In genomic region chr22:46065733-46066454, GRCh38 we compare ENCODE assay signal across 13 cellular contexts.
DNase-seq lines count a peak whose midpoint lies in the region; FAIRE-seq and TF ChIP-seq lines count a peak whose summit lies in the region.
"Had no signal": no experiment of that assay in that cellular context is flagged by ENCODE, and none has a peak within 500 bp of the region (broad histone marks: within the 10 kb centered on the region; RNA-seq: fewer than 3 reads in every experiment).

No MANE protein-coding gene starts in this region.

- DNase-seq in ELR (ENCODE audit: low read depth) = peak; percentile 34
- DNase-seq in RCC 7860 (ENCODE audit: low spot score) = peak; percentile 7
- DNase-seq in fibroblast of peridontal ligament (ENCODE audit: extremely low read depth) = peak; percentile 70
- DNase-seq in activated gamma-delta T cell (lab: John Stamatoyannopoulos, UW) = no peak
- no peak for DNase-seq in activated CD4-positive, alpha-beta T cell treated with anti-CD3 and anti-CD28 coated beads for 48 hours
- no peak for DNase-seq in HTR-8/SVneo (ENCODE audit: insufficient read length, low spot score)
- DNase-seq in hepatocyte (ENCODE audit: low spot score) = no peak
- DNase-seq: activated T-cell treated with anti-CD3 and anti-CD28 coated beads, Interleukin-2, amount 50 U/mL, for 4 hours; DND-41; mesendoderm; T1000 had no signal

- no peaks in the 10 kb centered on the region for H3K9me3 ChIP-seq in skeletal muscle satellite cell (replicated peaks; ENCODE audit: low read length)
- H3K9me3 ChIP-seq in hepatocyte (ENCODE audit: low read depth) = no peaks in the 10 kb centered on the region

- H3K9me2 ChIP-seq in hepatocyte (replicated peaks; ENCODE audit: insufficient read depth) = no peaks in the 10 kb centered on the region

- no peaks in the 10 kb centered on the region for H4K20me1 ChIP-seq in hepatocyte (ENCODE audit: insufficient read depth, poor library complexity, severe bottlenecking)

- H3K4me1 ChIP-seq in skeletal muscle satellite cell (ENCODE audit: control insufficient read depth, insufficient read depth, low read length) (peaks cover 64% of the 10 kb centered on the region), hepatocyte (ENCODE audit: insufficient read depth) (peaks cover 3% of the 10 kb centered on the region)

- peaks cover 3% of the 10 kb centered on the region for H3K79me2 ChIP-seq in hepatocyte

- H3K27me3 ChIP-seq in skeletal muscle satellite cell (ENCODE audit: control insufficient read depth, insufficient read depth, low read length) (no peaks in the 10 kb centered on the region), hepatocyte (peaks cover 90% of the 10 kb centered on the region)

- FAIRE-seq in RCC 7860 (lab: Jason Lieb, UNC) = no peak
- FAIRE-seq in HTR-8/SVneo (lab: Jason Lieb, UNC) = no peak
- FAIRE-seq: urothelium cell line had no signal

- no peak for TF ChIP-seq CTCF in hepatocyte (IDR thresholded peaks at IDR 0.05; ENCODE audit: poor library complexity)

- H3K9ac ChIP-seq in skeletal muscle satellite cell (ENCODE audit: low read depth, low read length) = peak overlapping the region; percentile 95

- H3K36me3 ChIP-seq in skeletal muscle satellite cell (ENCODE audit: insufficient read depth, low read length) (no peaks in the 10 kb centered on the region), hepatocyte (replicated peaks; ENCODE audit: insufficient read depth, low read depth) (no peaks in the 10 kb centered on the region)

- peak overlapping the region; percentile 77 for H3K4me3 ChIP-seq in skeletal muscle satellite cell (ENCODE audit: low read length)
- H3K4me3 ChIP-seq in hepatocyte = no peak overlapping the region

- H2AFZ ChIP-seq in hepatocyte = no peak overlapping the region

- H3K27ac ChIP-seq in hepatocyte = no peak overlapping the region

- 95% methylated on average over 1 of the region's 1 CpG for WGBS in hepatocyte (ENCODE audit: low lambda C conversion rate, missing lambda C conversion rate)

- H3K4me2 ChIP-seq in skeletal muscle satellite cell (ENCODE audit: low read length) = peak overlapping the region; percentile 86
- H3K4me2 ChIP-seq in hepatocyte = no peak overlapping the region

Comparison
In these comparisons a context has a peak if more than half of its experiments do, and no peak if none do; other contexts are left out.
1. DNase-seq: peak in ELR (single experiment), RCC 7860 (single experiment) and fibroblast of peridontal ligament (single experiment); none in activated gamma-delta T cell (single experiment), activated CD4-positive, alpha-beta T cell treated with anti-CD3 and anti-CD28 coated beads for 48 hours (single experiment), HTR-8/SVneo (single experiment) and hepatocyte (single experiment).